ENCODE assay signal across 8 cellular contexts in the genomic region with DNA sequence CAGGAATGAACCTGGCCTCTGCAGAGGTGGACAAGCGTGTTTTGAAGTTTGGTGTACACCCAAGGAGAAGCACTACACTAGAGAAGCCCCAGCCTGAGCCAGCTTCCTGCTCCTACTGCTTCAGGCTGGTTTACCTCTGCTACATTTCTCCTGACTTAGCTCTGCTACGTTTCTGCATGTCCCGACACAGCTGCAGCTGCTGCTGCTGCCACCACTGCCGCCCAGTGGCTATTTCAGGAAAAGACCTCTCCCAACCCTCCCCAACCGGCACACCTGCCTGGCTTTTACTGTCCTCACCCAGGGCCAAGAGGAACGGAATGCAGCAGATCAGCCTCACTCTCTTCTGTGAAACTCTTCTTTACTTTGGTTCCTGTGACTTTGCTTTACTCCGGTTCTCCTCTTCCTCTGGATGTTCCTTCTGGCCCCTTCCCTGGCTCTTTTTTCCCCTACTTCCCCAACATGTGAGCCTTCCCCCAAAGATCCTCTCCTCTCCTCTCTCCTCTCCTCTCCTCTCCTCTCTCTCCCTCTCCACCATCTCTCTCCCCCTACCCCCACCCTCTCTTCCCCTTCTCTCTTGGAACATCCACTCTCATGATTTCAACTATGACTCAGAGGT. TPM values are rescaled to one million over a fixed set of nuclear protein-coding genes. Genes with fewer than 3 reads are reported as not detected.
DNase-seq lines count a peak whose midpoint lies in the region; ATAC-seq, FAIRE-seq and TF ChIP-seq lines count a peak whose summit lies in the region.

No MANE protein-coding gene starts in this region.

- H3K4me1 ChIP-seq in uterus: no peaks in the 10 kb centered on the region

- TF ChIP-seq POLR2A in uterus (IDR thresholded peaks at IDR 0.05): no peak

- no peaks in the 10 kb centered on the region for H3K36me3 ChIP-seq in uterus

- no peaks in the 10 kb centered on the region for H3K9me3 ChIP-seq in uterus

- no peak for DNase-seq in D721Med (ENCODE audit: insufficient read length, low spot score)
- DNase-seq in NCI-H1105 treated with DMSO at 0.1 percent for 48 hours (lab: John Stamatoyannopoulos, UW): peak; percentile 20
- DNase-seq in fibroblast of mammary gland (ENCODE audit: low read depth): peak; percentile 43
- peak; percentile 40 for DNase-seq in renal cortical epithelial cell (ENCODE audit: low read depth)
- DNase-seq in uterus: no peak

- ATAC-seq in GM21423 (IDR thresholded peaks at IDR 0.05; ENCODE audit: unreplicated experiment) (peak; percentile 49), GM21576 (IDR thresholded peaks at IDR 0.05; ENCODE audit: unreplicated experiment) (no peak)

- peak; percentile 56 for TF ChIP-seq CTCF in D721Med (IDR thresholded peaks at IDR 0.05; ENCODE audit: insufficient read depth, missing control alignments)
- TF ChIP-seq CTCF in VCaP (conservative IDR thresholded peaks at IDR 0.05): peak; percentile 88
- peak; percentile 67 for TF ChIP-seq CTCF in fibroblast of mammary gland (conservative IDR thresholded peaks at IDR 0.05; ENCODE audit: control insufficient read depth, insufficient read depth, low read depth, low read length)
- peak in 1 of 4 experiments; percentile 16 for TF ChIP-seq CTCF in uterus (IDR thresholded peaks at IDR 0.05)

- H3K4me3 ChIP-seq in fibroblast of mammary gland (ENCODE audit: control insufficient read depth, low read depth, low read length) (no peak overlapping the region), uterus (no peak overlapping the region)

- no peaks in the 10 kb centered on the region for H3K27me3 ChIP-seq in uterus

- FAIRE-seq in D721Med (lab: Jason Lieb, UNC): no peak

- intact Hi-C loops in uterus (cut with DNase I; ENCODE audit: low total_unique reads): no loop called here

- H3K27ac ChIP-seq in VCaP (no peak overlapping the region), uterus (no peak overlapping the region)

RNA-seq across cellular contexts. Expression of gene P2RY4, which starts 3.1 kb away (rescaled TPM):
- total RNA-seq in renal cortical epithelial cell: 0.15 TPM in 1 of 2 replicates, not detected in the other
- total RNA-seq in uterus: under 1 TPM in 2 of 4 donors, not detected in 2; 0.41 to 0.64 TPM

RNA-seq across cellular contexts. Expression of gene ARR3, which starts 5.1 kb away (rescaled TPM):
- not detected in 2 replicates for total RNA-seq in renal cortical epithelial cell
- not detected for total RNA-seq in uterus

RNA-seq across cellular contexts. Expression of gene RAB41, which starts 18.9 kb away (rescaled TPM):
- total RNA-seq in renal cortical epithelial cell: not detected in 2 replicates
- not detected for total RNA-seq in uterus

RNA-seq across cellular contexts. Expression of gene PDZD11, which starts 26.7 kb away (rescaled TPM):
- total RNA-seq in renal cortical epithelial cell (38.9 and 58.7 TPM in 2 replicates), uterus (10 to 100 TPM; 16.3 to 49.2 (median 25.6) TPM)

RNA-seq across cellular contexts. Expression of gene KIF4A, which starts 26.8 kb away (rescaled TPM):
- total RNA-seq in renal cortical epithelial cell (0.80 and 6.6 TPM in 2 replicates), uterus (10 to 100 TPM in 1 of 4 donors, under 1 TPM in 1, not detected in 2; under 0.01 to 11.1 TPM)

Comparison
In these comparisons a context has a peak if more than half of its experiments do, and no peak if none do; other contexts are left out.
1. DNase-seq: peak in NCI-H1105 treated with DMSO at 0.1 percent for 48 hours (single experiment), fibroblast of mammary gland (single experiment) and renal cortical epithelial cell (single experiment); none in D721Med (single experiment) and uterus (0 of 2).